ENCODE assay signal across 23 cellular contexts in the genomic region with DNA sequence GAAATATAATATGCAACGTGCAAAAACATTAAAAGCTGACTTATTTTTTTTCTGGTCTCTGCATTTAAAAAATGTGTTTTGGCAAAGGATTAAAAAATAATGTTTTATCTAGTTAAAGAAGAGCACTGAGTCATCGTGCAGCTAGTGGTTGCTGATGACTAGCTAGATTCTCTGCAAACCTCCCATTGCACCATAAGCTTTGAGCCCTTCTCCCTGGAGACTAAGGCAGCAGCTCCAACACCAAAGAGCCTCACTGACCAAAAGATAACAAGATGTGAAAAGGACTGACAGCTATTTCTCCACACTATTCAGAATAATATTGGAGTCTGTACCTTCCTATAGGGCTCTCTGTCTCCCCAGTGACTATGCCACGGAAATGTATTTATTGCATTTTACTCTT.
"Had no signal": no experiment of that assay in that cellular context is flagged by ENCODE, and none has a peak within 500 bp of the region (broad histone marks: within the 10 kb centered on the region; RNA-seq: fewer than 3 reads in every experiment).

No MANE protein-coding gene starts in this region.

- H3K79me2 ChIP-seq: hepatocyte, parathyroid adenoma had no signal

- H3K27me3 ChIP-seq: hepatocyte, right atrium auricular region, right lobe of liver, tibial nerve, uterus had no signal

- H3K4me3 ChIP-seq: hepatocyte, lower lobe of right lung, mucosa of descending colon, psoas muscle, right atrium auricular region, right lobe of liver, smooth muscle cell, tibial nerve, uterus had no signal

- H3K9ac ChIP-seq: parathyroid adenoma had no signal

- ATAC-seq: left lobe of liver; lower lobe of right lung; mucosa of descending colon; naive thymus-derived CD4-positive, alpha-beta T cell; natural killer cell treated with Interleukin-12 subunit alpha and Interleukin-12 subunit beta and Interleukin-15 and Interleukin-18, amount 100 ng/mL, for 72 hours; psoas muscle; right lobe of liver; stimulated activated memory B cell treated with anti-CD40 and anti-IgM and Interleukin-4, amounts not matched to agents 10 μg/mL and 1 μg/mL and 100 μg/mL, for 72 hours; stimulated activated naive CD8-positive, alpha-beta T cell treated with anti-CD3 and anti-CD28 coated beads, Interleukin-15, amount 100 ng/mL, for 72 hours had no signal

- H3K9me3 ChIP-seq: lower lobe of right lung, mucosa of descending colon, psoas muscle, right atrium auricular region, right lobe of liver, tibial nerve, uterus had no signal

- H3K27ac ChIP-seq: hepatocyte, lower lobe of right lung, parathyroid adenoma, psoas muscle, right atrium auricular region, right lobe of liver, tibial nerve, uterus had no signal

- H3K4me2 ChIP-seq: hepatocyte, smooth muscle cell had no signal

- DNase-seq: islet precursor cell; lower lobe of right lung; mesendoderm; mucosa of descending colon; naive thymus-derived CD4-positive, alpha-beta T cell; psoas muscle; right lobe of liver; stimulated activated CD4-positive, alpha-beta T cell treated with anti-CD3 and anti-CD28 coated beads, Interleukin-1b, Interleukin-23, amount 100 ng/mL, for 48 hours; stimulated activated CD4-positive, alpha-beta T cell treated with anti-CD3 and anti-CD28 coated beads, Interleukin-2, amount 100 ng/mL, for 48 hours; stimulated activated CD4-positive, alpha-beta T cell treated with anti-CD3 and anti-CD28 coated beads, Interleukin-4, amount 100 ng/mL, for 4 hours; stimulated activated CD8-positive, alpha-beta memory T cell treated with anti-CD3 and anti-CD28 coated beads, Interleukin-4, amount 100 ng/mL, for 48 hours; stimulated activated naive CD4-positive, alpha-beta T cell treated with Interleukin-2 at 50 U/mL for 16 hours; stimulated activated naive CD8-positive, alpha-beta T cell treated with anti-CD3 and anti-CD28 coated beads, Interleukin-15, amount 100 ng/mL, for 72 hours; substantia nigra; uterus had no signal

- H3K36me3 ChIP-seq: lower lobe of right lung, right atrium auricular region, right lobe of liver, tibial nerve, uterus had no signal

- H3K4me1 ChIP-seq: lower lobe of right lung, parathyroid adenoma, psoas muscle, right atrium auricular region, right lobe of liver, tibial nerve, uterus had no signal

- H2AFZ ChIP-seq: hepatocyte, parathyroid adenoma had no signal
